Comparison of ENCODE assay signal across 1 cellular context in the genomic region with DNA sequence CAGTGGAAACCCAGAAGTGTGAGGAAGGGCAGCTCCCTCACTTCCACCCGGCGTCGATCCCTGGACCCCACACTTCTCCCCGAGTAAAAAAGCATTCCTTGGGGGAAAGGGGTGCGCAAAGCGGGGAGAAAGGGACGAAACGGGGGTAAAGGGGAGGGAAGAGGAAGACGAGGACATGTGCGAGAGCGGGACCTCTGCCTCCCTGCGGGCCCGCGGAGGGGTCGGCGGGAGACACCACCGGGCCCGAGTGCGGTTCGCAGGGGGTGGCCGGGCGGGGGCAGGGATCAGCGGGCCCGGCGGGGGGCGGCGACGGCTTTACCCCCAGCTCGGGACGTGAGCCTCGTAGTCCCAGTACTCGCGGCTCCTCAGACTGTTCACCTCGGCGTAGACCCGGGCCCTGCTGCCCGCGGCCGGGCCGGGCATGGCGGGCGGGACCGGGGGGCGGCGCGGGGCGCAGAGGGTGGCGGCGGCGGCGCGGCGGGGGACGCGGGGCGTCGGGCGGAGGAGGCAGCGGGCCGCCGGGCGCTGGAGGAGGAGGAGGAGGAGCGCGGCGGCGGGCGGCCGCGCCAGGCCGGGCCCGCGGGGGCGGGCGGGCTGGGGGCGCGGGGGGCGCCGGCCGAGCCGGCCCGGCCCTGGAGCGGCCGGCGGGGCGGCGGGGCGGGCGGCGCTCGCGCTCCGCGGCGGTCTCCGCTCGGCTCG.
A peak's percentile ranks its signal among the peaks of the same experiment; 100 is the strongest.
TF ChIP-seq lines count a peak whose summit lies in the region.

No MANE protein-coding gene starts in this region.

TF ChIP-seq in HepG2, 621 proteins besides CTCF, POLR2A, EP300 and RAD21 (continued from another document):
- TF ChIP-seq PRDM10 (CRISPR knock-in tag; IDR thresholded peaks at IDR 0.05; ENCODE audit: low read depth): no peak
- peak; percentile 41; the same call in 1 of the 2 replicates for TF ChIP-seq KDM5A (IDR thresholded peaks at IDR 0.05; ENCODE audit: borderline replicate concordance, low read length)
- TF ChIP-seq DRAP1 (CRISPR knock-in tag; IDR thresholded peaks at IDR 0.05): no peak
- 0 out of 2 replicates have a peak, but pooled peaks have one; percentile 11 for TF ChIP-seq SP4 (CRISPR knock-in tag; IDR thresholded peaks at IDR 0.05)
